2 cellular contexts compared by ENCODE assay signal in genomic region chr6:5510331-5510730, GRCh38.
TF ChIP-seq lines count a peak whose summit lies in the region.

No MANE protein-coding gene starts in this region.

TF ChIP-seq in GM23338, 12 proteins besides CTCF, POLR2A, EP300 and RAD21 (continued from another document):
- TF ChIP-seq REST (IDR thresholded peaks at IDR 0.05; ENCODE audit: unreplicated experiment) (no peak), ZNF462 (CRISPR knock-in tag; IDR thresholded peaks at IDR 0.05) (no peak), EZH2phosphoT487 (IDR thresholded peaks at IDR 0.05; ENCODE audit: unreplicated experiment) (no peak), ETS1 (IDR thresholded peaks at IDR 0.05) (no peak), ZNF331 (CRISPR knock-in tag; IDR thresholded peaks at IDR 0.05; ENCODE audit: low read depth) (no peak), ZNF114 (CRISPR knock-in tag; IDR thresholded peaks at IDR 0.05) (no peak)

TF ChIP-seq in WTC11, 78 proteins besides CTCF, POLR2A, EP300 and RAD21 (continued from another document):
- TF ChIP-seq E2F1 (CRISPR knock-in tag; IDR thresholded peaks at IDR 0.05): no peak
- no peak for TF ChIP-seq ZBTB43 (CRISPR knock-in tag; IDR thresholded peaks at IDR 0.05)
- no peak for TF ChIP-seq TCF7 (CRISPR knock-in tag; IDR thresholded peaks at IDR 0.05; ENCODE audit: low read depth)
- no peak for TF ChIP-seq AR (CRISPR knock-in tag; IDR thresholded peaks at IDR 0.05)
- no peak for TF ChIP-seq ZNF219 (CRISPR knock-in tag; IDR thresholded peaks at IDR 0.05; ENCODE audit: borderline replicate concordance)
- no peak for TF ChIP-seq ETV6 (CRISPR knock-in tag; IDR thresholded peaks at IDR 0.05)
- TF ChIP-seq ZNF671 (CRISPR knock-in tag; IDR thresholded peaks at IDR 0.05): no peak
- TF ChIP-seq USF2 (CRISPR knock-in tag; IDR thresholded peaks at IDR 0.05): no peak
